Comparison of ENCODE assay signal across 8 cellular contexts in the genomic region with DNA sequence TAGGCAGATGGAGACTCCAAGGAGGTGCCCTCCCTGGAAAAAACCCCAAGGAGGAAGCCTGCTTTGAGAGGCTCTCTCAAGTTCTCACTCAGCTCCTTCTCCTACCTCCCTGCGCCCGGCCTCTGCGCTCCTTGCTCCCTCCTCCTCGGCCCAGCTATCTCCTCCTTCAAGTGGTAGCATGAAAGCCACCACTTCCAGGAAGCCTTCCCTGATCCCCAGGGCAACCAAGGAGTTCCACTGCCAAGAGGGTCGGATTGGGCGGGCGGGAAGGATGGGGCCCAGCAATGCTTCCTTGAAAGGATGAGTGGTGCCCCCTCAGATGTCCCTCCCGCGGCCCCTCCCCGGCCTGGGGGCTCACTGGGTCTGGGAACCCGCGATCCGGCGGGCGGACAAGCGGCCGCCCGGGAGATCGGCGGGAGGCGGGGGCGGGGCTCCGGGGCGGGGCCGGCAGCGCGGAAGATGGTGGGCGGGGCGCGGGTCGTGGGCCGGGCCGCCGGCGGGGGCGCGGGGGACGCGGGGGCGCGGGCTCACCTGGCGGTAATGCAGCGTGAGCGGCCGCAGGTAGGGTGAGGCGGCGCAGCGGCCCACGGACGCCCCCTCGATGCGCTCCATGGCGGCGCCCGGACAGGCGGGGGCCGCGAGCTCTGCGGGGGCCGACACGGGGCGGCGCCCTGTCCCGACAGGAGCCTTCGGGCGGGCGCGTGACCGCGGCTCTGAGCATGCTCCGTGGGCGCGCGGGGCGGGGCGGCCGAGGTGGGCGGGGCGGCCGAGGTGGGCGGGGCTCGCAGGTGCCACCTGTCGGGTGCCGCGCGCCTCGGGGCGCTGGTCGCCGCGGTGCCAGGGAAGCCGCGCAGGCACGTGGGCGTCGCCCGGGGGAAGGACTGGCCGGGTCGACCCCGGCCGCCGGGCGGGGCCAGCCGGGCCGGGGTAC. TPM values are rescaled to one million over a fixed set of nuclear protein-coding genes. Genes with fewer than 3 reads are reported as not detected.
DNase-seq lines count a peak whose midpoint lies in the region; ATAC-seq and TF ChIP-seq lines count a peak whose summit lies in the region.

A gene (minus strand): TSS at position 715 of the 931 bp plus-strand sequence. CDS start 103 bp downstream, at position 612.

- BruUV-seq in PC-3 (replicated peaks; lab: Mats Ljungman, UMichigan), result no TSS peak

- intact Hi-C loops in PC-3 (cut with micrococcal nuclease), result no loop called here

- POLR2A ChIA-PET in PC-3 (lab: Charles Lee; ENCODE audit: unreplicated experiment), result interaction anchor here (0.6 kb wide), 1 partner anchor 1428 kb away, joined by 11 read pairs; no protein-coding TSS in a partner anchor

- H3K9ac ChIP-seq in PC-3 (ENCODE audit: low read length), result no peak within 1 kb of the TSS

- H3K9me2 ChIP-seq in PC-3 (replicated peaks; ENCODE audit: low read length), result no peaks in the 10 kb centered on the region

- 0 out of 2 replicates have a peak, but pooled peaks cover 6% of the 10 kb centered on the region for H3K4me1 ChIP-seq in PC-3 (ENCODE audit: insufficient read depth, low read length)
- H3K4me1 ChIP-seq in neutrophil (ENCODE audit: control insufficient read depth in 1 of 2, insufficient read depth in 1 of 2, low read depth in 1 of 2, low read length in 1 of 2), result peaks cover 4 to 7% of the 10 kb centered on the region in 2 experiments
- H3K4me1 ChIP-seq in thoracic aorta (ENCODE audit: control insufficient read depth in 1 of 2, low read depth in 2 of 2), result peaks cover 5 to 6% of the 10 kb centered on the region in 2 donors

- H3K4me3 ChIP-seq in PC-3 (ENCODE audit: low read length) (peak within 1 kb of the TSS; percentile 73), fibroblast of the aortic adventitia (ENCODE audit: low read depth, low read length) (peak within 1 kb of the TSS; percentile 68), neutrophil (ENCODE audit: low read depth in 1 of 2, low read length in 1 of 2) (peak within 1 kb of the TSS; percentile 39 to 50), thoracic aorta (peak within 1 kb of the TSS; percentile 69)

- peak within 1 kb of the TSS; percentile 94 for H3K4me2 ChIP-seq in PC-3 (ENCODE audit: low read length)

- peak within 1 kb of the TSS; percentile 69 for H2AFZ ChIP-seq in PC-3 (ENCODE audit: low read length)

- H3K9me3 ChIP-seq in PC-3 (ENCODE audit: low read length) (no peaks in the 10 kb centered on the region), neutrophil (no peaks in the 10 kb centered on the region), thoracic aorta (no peaks in the 10 kb centered on the region)

- no peaks in the 10 kb centered on the region for H3K79me2 ChIP-seq in PC-3 (ENCODE audit: low read length)

- peak; percentile 54 to 79 for DNase-seq in NCI-H187 (lab: John Stamatoyannopoulos, UW)
- no peak for DNase-seq in NCI-H187 treated with DMSO at 0.1 percent for 48 hours (lab: John Stamatoyannopoulos, UW)
- peak; percentile 77 for DNase-seq in PC-3
- DNase-seq in activated T-helper 9 cell treated with anti-CD3 and anti-CD28 coated beads, Interleukin-2, amount 50 U/mL, for 16 hours (ENCODE audit: low read depth), result peak; percentile 83
- DNase-seq in fibroblast of the aortic adventitia (ENCODE audit: low read depth), result peak; percentile 27
- no peak for DNase-seq in thoracic aorta (ENCODE audit: low spot score)

- ATAC-seq in HG03103 (IDR thresholded peaks at IDR 0.05; ENCODE audit: low read depth, unreplicated experiment) (peak; percentile 68), PC-3 (peak; percentile 87), thoracic aorta (ENCODE audit: insufficient number of reproducible peaks, low FRiP score, low read depth) (no peak)

- H3K36me3 ChIP-seq in PC-3 (ENCODE audit: low read depth, low read length) (no peaks in the 10 kb centered on the region), neutrophil (no peaks in the 10 kb centered on the region), thoracic aorta (no peaks in the 10 kb centered on the region)

- no peaks in the 10 kb centered on the region for H4K20me1 ChIP-seq in PC-3 (ENCODE audit: low read length)

- CTCF ChIA-PET in PC-3 (lab: Charles Lee), result interaction anchor here (0.7 kb wide), 1 partner anchor 90 kb away, joined by 3 read pairs; no protein-coding TSS in a partner anchor

- H3K27ac ChIP-seq in PC-3 (ENCODE audit: low read length) (no peak within 1 kb of the TSS), neutrophil (no peak within 1 kb of the TSS), thoracic aorta (no peak within 1 kb of the TSS)

- TF ChIP-seq CTCF in PC-3 (conservative IDR thresholded peaks at IDR 0.05; ENCODE audit: low read depth, low read length) (no peak), fibroblast of the aortic adventitia (IDR thresholded peaks at IDR 0.05; ENCODE audit: insufficient read depth, low read length) (no peak), neutrophil (IDR thresholded peaks at IDR 0.05) (no peak), thoracic aorta (IDR thresholded peaks at IDR 0.05) (no peak)

- H3K27me3 ChIP-seq in PC-3 (ENCODE audit: low read length) (no peaks in the 10 kb centered on the region), neutrophil (peaks cover 98% of the 10 kb centered on the region), thoracic aorta (replicated peaks; ENCODE audit: insufficient read depth) (no peaks in the 10 kb centered on the region)

- H3F3A ChIP-seq in PC-3 (ENCODE audit: low read length, unreplicated experiment), result no peaks in the 10 kb centered on the region

RNA-seq across cellular contexts. Expression of the gene that starts here (rescaled TPM):
- 50.8 and 82.1 TPM in 2 replicates for total RNA-seq in PC-3 (2014; rRNA removed)
- total RNA-seq in fibroblast of the aortic adventitia (ENCODE audit: low replicate concordance), result 11.7 and 25.3 TPM in 2 replicates
- 10 to 100 TPM in 1 of 2 donors, 1 to 10 TPM in 1; 4.1 to 23.6 TPM for total RNA-seq in thoracic aorta

Comparison
In these comparisons a context has a peak if more than half of its experiments do, and no peak if none do; other contexts are left out.
1. DNase-seq: peak in NCI-H187 (2 of 2), PC-3 (single experiment), activated T-helper 9 cell treated with anti-CD3 and anti-CD28 coated beads, Interleukin-2, amount 50 U/mL, for 16 hours (single experiment) and fibroblast of the aortic adventitia (single experiment); none in NCI-H187 treated with DMSO at 0.1 percent for 48 hours (single experiment) and thoracic aorta (single experiment).
2. Peak in every context shown above with its lines, with median percentiles within 50 percentile points of each other: H3K4me3 ChIP-seq.